In genomic region chr2:169365093-169365483, GRCh38 we compare ENCODE assay signal across 8 cellular contexts. TPM values are rescaled to one million over a fixed set of nuclear protein-coding genes. Genes with fewer than 3 reads are reported as not detected.
A peak's percentile ranks its signal among the peaks of the same experiment; 100 is the strongest.
DNase-seq lines count a peak whose midpoint lies in the region; ATAC-seq and TF ChIP-seq lines count a peak whose summit lies in the region.

No MANE protein-coding gene starts in this region.

- ATAC-seq in GM19035 (IDR thresholded peaks at IDR 0.05; ENCODE audit: unreplicated experiment) (peak; percentile 50), HG03432 (IDR thresholded peaks at IDR 0.05; ENCODE audit: unreplicated experiment) (peak; percentile 58)

- POLR2A ChIA-PET in AG04450 (lab: Yijun Ruan, JAX), result no interaction called here

- intact Hi-C loops in prostate gland (cut with DNase I), result no loop called here

- H3K9me3 ChIP-seq in AG04450 (ENCODE audit: control insufficient read depth, insufficient read depth, low read length) (no peaks in the 10 kb centered on the region; the same call in 1 of the 2 replicates), prostate gland (no peaks in the 10 kb centered on the region)

- H3K27ac ChIP-seq in AG04450 (ENCODE audit: low read depth, low read length) (no peak overlapping the region), prostate gland (no peak overlapping the region)

- in situ Hi-C loops in astrocyte of the cerebellum (cut with HindIII; ENCODE audit: low sequenced_read_pairs), result no loop called here

- H3K9me3 Mint-ChIP-seq in nephron, result no peaks in the 10 kb centered on the region

- H3K27me3 ChIP-seq in AG04450 (ENCODE audit: control insufficient read depth, insufficient read depth, low read length) (peaks cover 45% of the 10 kb centered on the region), prostate gland (replicated peaks; ENCODE audit: insufficient read depth) (peaks cover 5% of the 10 kb centered on the region)

- no peak for DNase-seq in AG04450 (ENCODE audit: low read depth, low spot score)
- DNase-seq in astrocyte of the cerebellum (ENCODE audit: low read depth), result no peak
- DNase-seq in C1 segment of cervical spinal cord (lab: John Stamatoyannopoulos, UW), result no peak
- DNase-seq in prostate gland (ENCODE audit: low spot score), result no peak
- DNase-seq in NCI-H1048 (lab: John Stamatoyannopoulos, UW), result no peak

- no peak for TF ChIP-seq CTCF in AG04450 (IDR thresholded peaks at IDR 0.05; ENCODE audit: low read depth, low read length)
- TF ChIP-seq CTCF in astrocyte of the cerebellum (IDR thresholded peaks at IDR 0.05; ENCODE audit: low read depth, low read length, missing control alignments), result no peak
- TF ChIP-seq CTCF in nephron (IDR thresholded peaks at IDR 0.05; ENCODE audit: unreplicated experiment in 3 of 3), result no peak
- TF ChIP-seq CTCF in prostate gland (IDR thresholded peaks at IDR 0.05), result no peak

- peaks cover 11% of the 10 kb centered on the region for H3K4me1 ChIP-seq in prostate gland (replicated peaks)

- TF ChIP-seq POLR2A in prostate gland (IDR thresholded peaks at IDR 0.05), result no peak

- H3K4me1 Mint-ChIP-seq in nephron, result peaks cover 24% of the 10 kb centered on the region

- peak overlapping the region; percentile 79 to 83 (median 83) for H3K4me3 Mint-ChIP-seq in nephron

- H3K36me3 ChIP-seq in prostate gland, result no peaks in the 10 kb centered on the region

- H3K27ac Mint-ChIP-seq in nephron, result no peak overlapping the region

- H3K4me3 ChIP-seq in AG04450 (ENCODE audit: low read depth, low read length), result peak overlapping the region; percentile 55
- peak overlapping the region; percentile 48 for H3K4me3 ChIP-seq in astrocyte of the cerebellum (ENCODE audit: low read depth, low read length)
- H3K4me3 ChIP-seq in prostate gland, result peak overlapping the region in 1 of 2 donors; percentile 42

- WGBS in prostate gland, result 21% methylated on average over 1 of the region's 1 CpG

- H3K36me3 Mint-ChIP-seq in nephron (ENCODE audit: low read depth), result no peaks in the 10 kb centered on the region

- CTCF ChIA-PET in AG04450 (lab: Charles Lee), result interaction anchor here (0.6 kb wide), 2 partner anchors 57 to 238 kb away, joined by 3 to 7 read pairs; no protein-coding TSS in a partner anchor

- H3K27me3 Mint-ChIP-seq in nephron (ENCODE audit: low read depth), result peaks cover 53% of the 10 kb centered on the region

RNA-seq across cellular contexts. Expression of gene LRP2, which starts 2.8 kb away (rescaled TPM):
- not detected in 2 replicates for polyA plus RNA-seq in AG04450 (2011; rRNA removed)
- under 0.01 TPM in 1 of 2 replicates, not detected in the other for polyA minus RNA-seq in AG04450 (2011; rRNA and poly(A)+ RNA removed)
- total RNA-seq in prostate gland, result 1 to 10 TPM; 1.6 to 9.5 TPM
